Comparison of ENCODE assay signal across 15 cellular contexts in genomic region chr15:53434174-53434678, GRCh38.
DNase-seq lines count a peak whose midpoint lies in the region; ATAC-seq and TF ChIP-seq lines count a peak whose summit lies in the region.
"Had no signal": no experiment of that assay in that cellular context is flagged by ENCODE, and none has a peak within 500 bp of the region (broad histone marks: within the 10 kb centered on the region; RNA-seq: fewer than 3 reads in every experiment).

No MANE protein-coding gene starts in this region.

- DNase-seq in NCI-H146 (lab: John Stamatoyannopoulos, UW): peak; percentile 55
- peak; percentile 48 to 77 for DNase-seq in NCI-H526 (lab: John Stamatoyannopoulos, UW)
- no peak for DNase-seq in left lobe of liver (ENCODE audit: low spot score)
- DNase-seq in neural crest cell (ENCODE audit: low read depth, low spot score): no peak
- no peak for DNase-seq in stimulated activated CD4-positive, alpha-beta T cell treated with anti-CD3 and anti-CD28 coated beads, Interleukin-4, amount 100 ng/mL, for 1 hour
- DNase-seq in OCI-LY7 (ENCODE audit: low spot score): no peak
- DNase-seq in upper lobe of left lung: no peak
- no peak for DNase-seq in iPS-NIHi11 (ENCODE audit: low spot score)
- DNase-seq: ACHN; CD4-positive, CD25-positive, alpha-beta regulatory T cell; DMS53; GF-D8; HCEC 1CT; HFFc6 had no signal

- no peaks in the 10 kb centered on the region for H4K20me1 ChIP-seq in OCI-LY7 (ENCODE audit: insufficient read depth, low read length)
- H4K20me1 ChIP-seq: BLaER1 treated with 17β-estradiol and CSF1 and Interleukin-3, amounts not matched to agents 10 nM and 100 nM had no signal

- no peaks in the 10 kb centered on the region for H3K9me3 ChIP-seq in OCI-LY7 (ENCODE audit: low read length)
- no peaks in the 10 kb centered on the region for H3K9me3 ChIP-seq in upper lobe of left lung
- H3K9me3 ChIP-seq: BLaER1 treated with 17β-estradiol and CSF1 and Interleukin-3, amounts not matched to agents 10 nM and 100 nM had no signal

- POLR2A ChIA-PET in OCI-LY7 (lab: Charles Lee): no interaction called here

- H3K4me3 ChIP-seq in OCI-LY7 (ENCODE audit: low read depth, low read length, poor library complexity, severe bottlenecking) (no peak overlapping the region), upper lobe of left lung (no peak overlapping the region)
- H3K4me3 ChIP-seq: BLaER1 treated with 17β-estradiol and CSF1 and Interleukin-3, amounts not matched to agents 10 nM and 100 nM had no signal

- no peaks in the 10 kb centered on the region for H3K79me2 ChIP-seq in OCI-LY7 (ENCODE audit: insufficient read depth, low read depth, low read length)

- no peaks in the 10 kb centered on the region for H3K27me3 Mint-ChIP-seq in neural crest cell (ENCODE audit: low read depth)

- no peaks in the 10 kb centered on the region for H3K9me2 ChIP-seq in OCI-LY7 (ENCODE audit: insufficient read depth, low read length)

- H3K9me3 Mint-ChIP-seq in neural crest cell: no peaks in the 10 kb centered on the region

- H3K4me3 Mint-ChIP-seq in neural crest cell: no peak overlapping the region
- H3K4me3 Mint-ChIP-seq: CD4-positive, CD25-positive, alpha-beta regulatory T cell; HFFc6 had no signal

- CTCF ChIA-PET in OCI-LY7 (lab: Charles Lee; ENCODE audit: unreplicated experiment): no interaction called here

- no peak overlapping the region for H3K27ac ChIP-seq in OCI-LY7 (ENCODE audit: low read depth, low read length, poor library complexity, severe bottlenecking)
- H3K27ac ChIP-seq in upper lobe of left lung: no peak overlapping the region
- H3K27ac ChIP-seq: BLaER1 treated with 17β-estradiol and CSF1 and Interleukin-3, amounts not matched to agents 10 nM and 100 nM had no signal

- no peak for TF ChIP-seq POLR2A in upper lobe of left lung (IDR thresholded peaks at IDR 0.05)

- H3K36me3 ChIP-seq in OCI-LY7 (ENCODE audit: insufficient read depth, low read length): no peaks in the 10 kb centered on the region
- no peaks in the 10 kb centered on the region for H3K36me3 ChIP-seq in upper lobe of left lung
- H3K36me3 ChIP-seq: BLaER1 treated with 17β-estradiol and CSF1 and Interleukin-3, amounts not matched to agents 10 nM and 100 nM had no signal

- no peak overlapping the region for H3K4me2 ChIP-seq in OCI-LY7 (ENCODE audit: low read length)
- H3K4me2 ChIP-seq: BLaER1 treated with 17β-estradiol and CSF1 and Interleukin-3, amounts not matched to agents 10 nM and 100 nM had no signal

- H3K27me3 ChIP-seq in upper lobe of left lung: no peaks in the 10 kb centered on the region
- H3K27me3 ChIP-seq: BLaER1 treated with 17β-estradiol and CSF1 and Interleukin-3, amounts not matched to agents 10 nM and 100 nM had no signal

- TF ChIP-seq CTCF in neural crest cell (conservative IDR thresholded peaks at IDR 0.05): no peak
- TF ChIP-seq CTCF in OCI-LY7 (conservative IDR thresholded peaks at IDR 0.05; ENCODE audit: low read length): no peak
- TF ChIP-seq CTCF in upper lobe of left lung (IDR thresholded peaks at IDR 0.05): no peak

- H2AFZ ChIP-seq in OCI-LY7 (ENCODE audit: low read length): no peak overlapping the region

- intact Hi-C loops in OCI-LY7 (cut with micrococcal nuclease; ENCODE audit: unreplicated experiment): no loop called here

- ATAC-seq in left lobe of liver (peak; percentile 10), upper lobe of left lung (ENCODE audit: low FRiP score in 2 of 2) (no peak)

- no peaks in the 10 kb centered on the region for H3K36me3 Mint-ChIP-seq in neural crest cell (ENCODE audit: low read depth)
- H3K36me3 Mint-ChIP-seq: CD4-positive, CD25-positive, alpha-beta regulatory T cell had no signal

- no peak for TF ChIP-seq EP300 in upper lobe of left lung (IDR thresholded peaks at IDR 0.05)

- H3K4me1 Mint-ChIP-seq in neural crest cell: peaks cover 39% of the 10 kb centered on the region
- H3K4me1 Mint-ChIP-seq: CD4-positive, CD25-positive, alpha-beta regulatory T cell had no signal

- WGBS in upper lobe of left lung, 2 donors: 34 to 44% methylated on average over 4 of the region's 4 CpGs

- H3K4me1 ChIP-seq in OCI-LY7 (ENCODE audit: insufficient read depth, low read length, poor library complexity, severe bottlenecking): no peaks in the 10 kb centered on the region
- no peaks in the 10 kb centered on the region for H3K4me1 ChIP-seq in upper lobe of left lung
- H3K4me1 ChIP-seq: BLaER1 treated with 17β-estradiol and CSF1 and Interleukin-3, amounts not matched to agents 10 nM and 100 nM had no signal

- H3K27ac Mint-ChIP-seq in neural crest cell (ENCODE audit: unreplicated experiment): peak overlapping the region; percentile 2
- H3K27ac Mint-ChIP-seq: CD4-positive, CD25-positive, alpha-beta regulatory T cell; HFFc6 had no signal

- no TSS peak for BruUV-seq in OCI-LY7 (replicated peaks; lab: Mats Ljungman, UMichigan)

Comparison
In these comparisons a context has a peak if more than half of its experiments do, and no peak if none do; other contexts are left out.
1. DNase-seq: peak in NCI-H146 (single experiment) and NCI-H526 (2 of 2); none in left lobe of liver (single experiment), neural crest cell (single experiment), stimulated activated CD4-positive, alpha-beta T cell treated with anti-CD3 and anti-CD28 coated beads, Interleukin-4, amount 100 ng/mL, for 1 hour (single experiment), OCI-LY7 (single experiment), upper lobe of left lung (0 of 2) and iPS-NIHi11 (single experiment).